ENCODE assay signal across 22 cellular contexts in genomic region chr9:70936536-70936935, GRCh38.
"Had no signal": no experiment of that assay in that cellular context is flagged by ENCODE, and none has a peak within 500 bp of the region (broad histone marks: within the 10 kb centered on the region; RNA-seq: fewer than 3 reads in every experiment).

No MANE protein-coding gene starts in this region.

- H3K27ac ChIP-seq: RWPE1 had no signal

- H3K27me3 ChIP-seq: MG63 had no signal

- ATAC-seq: HepG2, Panc1, PC-3 had no signal

- H3K9me3 ChIP-seq: MG63, SK-N-SH had no signal

- H3K36me3 ChIP-seq: MG63 had no signal

- H3K4me3 ChIP-seq: MG63 had no signal

- H3K9me2 ChIP-seq: SK-N-SH had no signal

- DNase-seq: IMR-90, Karpas-422, KG1, MG63, NCI-H1092, NCI-H1105 treated with DMSO at 0.1 percent for 48 hours, NCI-H1417 treated with DMSO at 0.1 percent for 48 hours, NCI-H146, NCI-H187, NCI-H2029, NCI-H2081 treated with DMSO at 0.1 percent for 48 hours, NCI-H2227 treated with DMSO at 0.1 percent for 48 hours, NCI-H524, NCI-H526 treated with DMSO at 0.1 percent for 48 hours, NCI-H748 treated with DMSO at 0.1 percent for 48 hours, PC-3, SHP77, SK-N-SH, SW 1271 had no signal

- H3K4me2 ChIP-seq: SK-N-SH had no signal

- H3K9ac ChIP-seq: SK-N-SH had no signal
